9 cellular contexts compared by ENCODE assay signal in genomic region chr5:73626814-73627313, GRCh38. TPM values are rescaled to one million over a fixed set of nuclear protein-coding genes. Genes with fewer than 3 reads are reported as not detected.
DNase-seq lines count a peak whose midpoint lies in the region; ATAC-seq and TF ChIP-seq lines count a peak whose summit lies in the region.
"Had no signal": no experiment of that assay in that cellular context is flagged by ENCODE, and none has a peak within 500 bp of the region (broad histone marks: within the 10 kb centered on the region; RNA-seq: fewer than 3 reads in every experiment).

No MANE protein-coding gene starts in this region.

- H3K27ac ChIP-seq in Panc1 (ENCODE audit: low read length) (peak overlapping the region; percentile 90), fibroblast of lung (ENCODE audit: insufficient read depth, low read length) (peak overlapping the region; percentile 33), ovary (peak overlapping the region; percentile 64 to 82)

- H3K9me3 ChIP-seq in Panc1 (ENCODE audit: control insufficient read depth, insufficient read depth, low read depth, low read length): no peaks in the 10 kb centered on the region
- no peaks in the 10 kb centered on the region for H3K9me3 ChIP-seq in fibroblast of lung (ENCODE audit: control insufficient read depth, insufficient read depth, low read depth, low read length)
- no peaks in the 10 kb centered on the region for H3K9me3 ChIP-seq in ovary

- no peaks in the 10 kb centered on the region for H3K36me3 Mint-ChIP-seq in CD14-positive monocyte

- TF ChIP-seq EP300 in ovary (IDR thresholded peaks at IDR 0.05): no peak

- POLR2A ChIA-PET in Panc1 (lab: Charles Lee): no interaction called here

- H3K27me3 ChIP-seq in Panc1 (ENCODE audit: control insufficient read depth, insufficient read depth, low read length) (no peaks in the 10 kb centered on the region), fibroblast of lung (ENCODE audit: control insufficient read depth, insufficient read depth, low read length) (no peaks in the 10 kb centered on the region), ovary (no peaks in the 10 kb centered on the region)

- peak overlapping the region; percentile 82 for H3K4me2 ChIP-seq in fibroblast of lung (ENCODE audit: extremely low read depth, insufficient read depth, low read length)

- TF ChIP-seq CTCF in CD14-positive monocyte (IDR thresholded peaks at IDR 0.05) (no peak), Panc1 (IDR thresholded peaks at IDR 0.05) (no peak), fibroblast of lung (conservative IDR thresholded peaks at IDR 0.05 in 1 of 2, IDR thresholded peaks at IDR 0.05 in 1 of 2; ENCODE audit: low read depth in 1 of 2, low read length in 2 of 2) (no peak), ovary (IDR thresholded peaks at IDR 0.05) (no peak)

- 73 to 78% (median 75%) methylated on average over 14 of the region's 14 CpGs for WGBS in ovary, 3 donors

- H3K4me3 Mint-ChIP-seq in CD14-positive monocyte: peak overlapping the region; percentile 71 to 85

- no peak overlapping the region for H3K9ac ChIP-seq in fibroblast of lung (ENCODE audit: insufficient read depth, low read length)

- peak overlapping the region; percentile 92 for H2AFZ ChIP-seq in fibroblast of lung (ENCODE audit: low read length)

- peaks cover 63% of the 10 kb centered on the region for H3K4me1 ChIP-seq in Panc1 (ENCODE audit: control insufficient read depth, insufficient read depth, low read length)
- no peaks in the 10 kb centered on the region for H3K4me1 ChIP-seq in fibroblast of lung (ENCODE audit: control insufficient read depth, extremely low read depth, insufficient read depth, low read length)
- H3K4me1 ChIP-seq in ovary (ENCODE audit: insufficient read depth): peaks cover 3% of the 10 kb centered on the region

- H3K36me3 ChIP-seq in Panc1 (ENCODE audit: control insufficient read depth, insufficient read depth, low read length): no peaks in the 10 kb centered on the region
- no peaks in the 10 kb centered on the region for H3K36me3 ChIP-seq in fibroblast of lung (ENCODE audit: control insufficient read depth, insufficient read depth, low read length)
- no peaks in the 10 kb centered on the region for H3K36me3 ChIP-seq in ovary

- intact Hi-C loops in CD14-positive monocyte (cut with micrococcal nuclease): no loop called here
- intact Hi-C loops in Panc1 (cut with micrococcal nuclease; ENCODE audit: unreplicated experiment): loop anchor here (5.0 kb wide), 1 partner anchor 65 kb away; no protein-coding TSS in a partner anchor
- intact Hi-C loops in ovary (cut with DNase I): loop anchor here in 1 of 4 donors (10.0 kb wide), 1 partner anchor 68 kb away; no protein-coding TSS in a partner anchor

- TF ChIP-seq POLR2A in ovary (IDR thresholded peaks at IDR 0.05): no peak

- no peaks in the 10 kb centered on the region for H4K20me1 ChIP-seq in fibroblast of lung (ENCODE audit: control insufficient read depth, extremely low read depth, insufficient read depth, low read length)

- H3K4me3 ChIP-seq in Panc1 (ENCODE audit: low read depth in 2 of 2, low read length in 2 of 2): peak overlapping the region; percentile 60 to 79
- peak overlapping the region; percentile 71 to 89 (median 84) for H3K4me3 ChIP-seq in fibroblast of lung (replicated peaks in 1 of 4; ENCODE audit: control extremely low read depth in 1 of 4, insufficient read depth in 1 of 4, low read depth in 3 of 4, low read length in 4 of 4)
- H3K4me3 ChIP-seq in ovary: peak overlapping the region; percentile 64

- no TSS peak for BruUV-seq in Panc1 (replicated peaks; lab: Mats Ljungman, UMichigan)

- peaks cover 35 to 47% (median 40%) of the 10 kb centered on the region in 3 donors for H3K27me3 Mint-ChIP-seq in CD14-positive monocyte (ENCODE audit: low read depth in 3 of 3)

- peaks cover 8% of the 10 kb centered on the region for H3K4me1 Mint-ChIP-seq in CD14-positive monocyte

- ATAC-seq in Panc1: no peak
- no peak for ATAC-seq in GM18868 (IDR thresholded peaks at IDR 0.05; ENCODE audit: unreplicated experiment)
- ATAC-seq in HG03045 (IDR thresholded peaks at IDR 0.05; ENCODE audit: unreplicated experiment): no peak

- CTCF ChIA-PET in Panc1 (lab: Charles Lee): interaction anchor here (0.5 kb wide), 1 partner anchor 34 kb away, joined by 3 read pairs; no protein-coding TSS in a partner anchor

- no peak overlapping the region for H3K27ac Mint-ChIP-seq in CD14-positive monocyte

- in situ Hi-C loops in Panc1 (cut with HindIII; ENCODE audit: low pct_unique_long_range_greater_than_20kb, low sequenced_read_pairs): no loop called here
- in situ Hi-C loops in KBM-7 (cut with MboI; ENCODE audit: low pct_unique_long_range_greater_than_20kb, low sequenced_read_pairs): no loop called here

- peaks cover 0 to 4% (median 0%) of the 10 kb centered on the region in 7 donors for H3K9me3 Mint-ChIP-seq in CD14-positive monocyte

- H3K79me2 ChIP-seq in fibroblast of lung (ENCODE audit: control insufficient read depth, insufficient read depth, low read length): peaks cover 25% of the 10 kb centered on the region

- no peak for DNase-seq in CD14-positive monocyte (ENCODE audit: low spot score)
- DNase-seq in Panc1 (ENCODE audit: low read depth, low spot score): no peak
- no peak for DNase-seq in fibroblast of lung (ENCODE audit: low read depth in 2 of 2)
- peak in 3 of 5 donors; percentile 20 to 40 (median 37) for DNase-seq in ovary
- DNase-seq in KBM-7: no peak
- DNase-seq in mucosa of gallbladder (ENCODE audit: low spot score): no peak
- DNase-seq: NCI-H524 treated with DMSO at 0.1 percent for 48 hours had no signal

RNA-seq across cellular contexts. Expression of gene ARHGEF28, which starts 0.9 kb away (rescaled TPM):
- polyA plus RNA-seq in CD14-positive monocyte (not detected), fibroblast of lung (2.3 and 3.5 TPM in 2 replicates), ovary (10 to 100 TPM; 21.5 to 34.0 TPM)
- total RNA-seq in Panc1 (2021; ENCODE audit: unreplicated experiment) (34.8 TPM), fibroblast of lung (10.3 and 34.3 TPM in 2 replicates), ovary (10 to 100 TPM; 29.4 to 75.6 (median 36.6) TPM), mucosa of gallbladder (29.9 TPM)
- 14.1 TPM for polyA plus RNA-seq in Panc1 (2012; ENCODE audit: insufficient read length)
- 4.7 and 6.7 TPM in 2 replicates for polyA plus RNA-seq in fibroblast of lung (2012)
- polyA minus RNA-seq in fibroblast of lung (ENCODE audit: low replicate concordance): 4.9 and 11.8 TPM in 2 replicates

Comparison
In these comparisons a context has a peak if more than half of its experiments do, and no peak if none do; other contexts are left out.
1. DNase-seq: peak in ovary (3 of 5); none in CD14-positive monocyte (single experiment), Panc1 (single experiment), fibroblast of lung (0 of 2), KBM-7 (single experiment) and mucosa of gallbladder (single experiment).
2. H3K27ac ChIP-seq: peak in every context shown above with its lines; median percentile 90 in Panc1; 73 in ovary; 33 in fibroblast of lung.
3. Peak in every context shown above with its lines, with median percentiles within 50 percentile points of each other: H3K4me3 ChIP-seq.